Comparison of ENCODE assay signal across 1 cellular context in the genomic region with DNA sequence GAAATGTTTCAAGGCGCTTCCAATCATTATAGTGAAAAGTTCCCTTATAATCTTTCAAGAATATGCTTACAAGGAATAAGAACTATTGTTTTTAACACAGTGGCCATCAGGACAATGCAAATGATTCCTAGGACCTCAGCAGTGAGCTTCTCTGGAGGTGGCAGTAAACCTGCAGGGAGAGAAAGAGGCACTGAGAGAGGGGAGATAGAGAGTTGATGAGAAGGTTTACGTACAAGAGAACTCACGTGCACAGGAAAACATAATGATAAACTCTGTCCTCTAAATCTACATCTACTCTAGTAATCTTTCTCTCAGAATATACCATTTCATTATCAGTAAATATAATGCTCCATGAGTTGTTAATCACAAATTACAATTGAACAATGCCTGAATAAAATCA.
TF ChIP-seq lines count a peak whose summit lies in the region.

No MANE protein-coding gene starts in this region.

TF ChIP-seq in GM23338, 12 proteins besides CTCF, POLR2A, EP300 and RAD21 (continued from another document):
- TF ChIP-seq EZH2phosphoT487 (IDR thresholded peaks at IDR 0.05; ENCODE audit: unreplicated experiment) = no peak
